ENCODE assay signal across 1 cellular context in the genomic region with DNA sequence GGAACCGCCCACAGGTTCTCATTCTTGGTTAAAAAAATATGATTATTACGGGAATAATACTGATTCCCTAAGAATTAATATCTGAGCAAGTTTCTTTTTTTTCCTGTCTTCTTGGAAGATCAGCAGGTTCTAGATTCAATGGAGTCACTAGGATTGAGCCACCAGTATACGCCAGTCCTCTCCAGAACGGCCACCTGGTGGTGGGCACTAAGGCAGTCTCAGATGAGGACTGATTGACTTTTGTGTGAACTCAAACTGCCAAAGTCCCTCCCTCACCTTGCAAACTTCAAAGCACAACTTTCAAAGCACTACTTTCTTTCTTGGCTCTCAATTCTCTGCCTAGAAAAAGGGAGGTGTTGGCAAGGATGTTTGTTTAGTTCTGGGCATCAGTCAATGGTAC.
TF ChIP-seq lines count a peak whose summit lies in the region.

No MANE protein-coding gene starts in this region.

TF ChIP-seq in HepG2, 621 proteins besides CTCF, POLR2A, EP300 and RAD21:
- no peak for TF ChIP-seq TBX2 (CRISPR knock-in tag; IDR thresholded peaks at IDR 0.05; ENCODE audit: borderline replicate concordance)
- TF ChIP-seq ZNF576 (CRISPR knock-in tag; IDR thresholded peaks at IDR 0.05): no peak
- TF ChIP-seq ESRRA (CRISPR knock-in tag; IDR thresholded peaks at IDR 0.05; ENCODE audit: low read depth): no peak
- no peak for TF ChIP-seq JUNB (CRISPR knock-in tag; IDR thresholded peaks at IDR 0.05; ENCODE audit: borderline replicate concordance)
- no peak for TF ChIP-seq REPIN1 (CRISPR knock-in tag; IDR thresholded peaks at IDR 0.05; ENCODE audit: borderline replicate concordance, low read depth)
- TF ChIP-seq, protein P1, sequence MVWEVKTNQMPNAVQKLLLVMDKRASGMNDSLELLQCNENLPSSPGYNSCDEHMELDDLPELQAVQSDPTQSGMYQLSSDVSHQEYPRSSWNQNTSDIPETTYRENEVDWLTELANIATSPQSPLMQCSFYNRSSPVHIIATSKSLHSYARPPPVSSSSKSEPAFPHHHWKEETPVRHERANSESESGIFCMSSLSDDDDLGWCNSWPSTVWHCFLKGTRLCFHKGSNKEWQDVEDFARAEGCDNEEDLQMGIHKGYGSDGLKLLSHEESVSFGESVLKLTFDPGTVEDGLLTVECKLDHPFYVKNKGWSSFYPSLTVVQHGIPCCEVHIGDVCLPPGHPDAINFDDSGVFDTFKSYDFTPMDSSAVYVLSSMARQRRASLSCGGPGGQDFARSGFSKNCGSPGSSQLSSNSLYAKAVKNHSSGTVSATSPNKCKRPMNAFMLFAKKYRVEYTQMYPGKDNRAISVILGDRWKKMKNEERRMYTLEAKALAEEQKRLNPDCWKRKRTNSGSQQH (CRISPR knock-in tag; IDR thresholded peaks at IDR 0.05; ENCODE audit: low read depth): no peak
- TF ChIP-seq CENPX (CRISPR knock-in tag; IDR thresholded peaks at IDR 0.05): no peak
- no peak for TF ChIP-seq FOXP4 (CRISPR knock-in tag; IDR thresholded peaks at IDR 0.05)
- no peak for TF ChIP-seq THAP9 (CRISPR knock-in tag; IDR thresholded peaks at IDR 0.05; ENCODE audit: borderline replicate concordance)
- no peak for TF ChIP-seq SIN3A (IDR thresholded peaks at IDR 0.05; ENCODE audit: borderline replicate concordance, low read depth, low read length)
